In genomic region chr3:44762690-44763089, GRCh38 we compare ENCODE assay signal across 1 cellular context.
TF ChIP-seq lines count a peak whose summit lies in the region.

No MANE protein-coding gene starts in this region.

TF ChIP-seq in endothelial cell of umbilical vein, 7 proteins besides CTCF, POLR2A, EP300 and RAD21:
- TF ChIP-seq EZH2 (IDR thresholded peaks at IDR 0.05; ENCODE audit: borderline replicate concordance, low read depth, low read length, severe bottlenecking) (no peak), POLR2AphosphoS5 (IDR thresholded peaks at IDR 0.05; ENCODE audit: insufficient read depth, low read depth, low read length) (no peak), JUN (IDR thresholded peaks at IDR 0.05; ENCODE audit: borderline replicate concordance, insufficient read depth, insufficient read length, low read depth) (no peak), FOS (IDR thresholded peaks at IDR 0.05; ENCODE audit: borderline replicate concordance, insufficient read depth, low read length) (no peak), MYC (IDR thresholded peaks at IDR 0.05; ENCODE audit: low read depth, low read length) (no peak), MAX (IDR thresholded peaks at IDR 0.05; ENCODE audit: insufficient read depth, insufficient read length) (no peak), GATA2 (IDR thresholded peaks at IDR 0.05; ENCODE audit: insufficient read depth, insufficient read length, low read depth, low read length) (no peak)
